Comparison of ENCODE assay signal across 13 cellular contexts in genomic region chr2:47063159-47063930, GRCh38.
A peak's percentile ranks its signal among the peaks of the same experiment; 100 is the strongest.
DNase-seq lines count a peak whose midpoint lies in the region; ATAC-seq, FAIRE-seq and TF ChIP-seq lines count a peak whose summit lies in the region.
"Had no signal": no experiment of that assay in that cellular context is flagged by ENCODE, and none has a peak within 500 bp of the region (broad histone marks: within the 10 kb centered on the region; RNA-seq: fewer than 3 reads in every experiment).

No MANE protein-coding gene starts in this region.

- peak overlapping the region; percentile 82 for H3K27ac Mint-ChIP-seq in Caco-2 (ENCODE audit: unreplicated experiment)
- H3K27ac Mint-ChIP-seq in glutamatergic neuron (ENCODE audit: unreplicated experiment) = peak overlapping the region; percentile 10
- H3K27ac Mint-ChIP-seq: natural killer cell treated with Interleukin-12 subunit alpha and Interleukin-12 subunit beta and Interleukin-15 and Interleukin-18, amount 100 ng/mL, for 72 hours had no signal

- H3K27me3 ChIP-seq in Caco-2 (replicated peaks; ENCODE audit: control insufficient read depth, insufficient read depth, low read length) (no peaks in the 10 kb centered on the region), skeletal muscle satellite cell (ENCODE audit: control insufficient read depth, insufficient read depth, low read length) (no peaks in the 10 kb centered on the region)

- H3K4me3 Mint-ChIP-seq in Caco-2 (ENCODE audit: unreplicated experiment) (no peak overlapping the region), glutamatergic neuron (ENCODE audit: unreplicated experiment) (no peak overlapping the region)
- H3K4me3 Mint-ChIP-seq: CD8-positive, alpha-beta memory T cell; immature natural killer cell; natural killer cell treated with Interleukin-12 subunit alpha and Interleukin-12 subunit beta and Interleukin-15 and Interleukin-18, amount 100 ng/mL, for 72 hours had no signal

- peaks cover 45% of the 10 kb centered on the region for H3K4me1 Mint-ChIP-seq in Caco-2 (ENCODE audit: low read depth, unreplicated experiment)
- peaks cover 13% of the 10 kb centered on the region for H3K4me1 Mint-ChIP-seq in glutamatergic neuron (ENCODE audit: low read depth, unreplicated experiment)

- ATAC-seq in left lobe of liver = no peak
- ATAC-seq: natural killer cell treated with Interleukin-12 subunit alpha and Interleukin-12 subunit beta and Interleukin-15 and Interleukin-18, amount 100 ng/mL, for 72 hours had no signal

- FAIRE-seq in GM19239 (lab: Jason Lieb, UNC) = no peak

- H3K36me3 ChIP-seq in Caco-2 (ENCODE audit: control insufficient read depth, insufficient read depth, low read length) = 0 out of 2 replicates have a peak, but pooled peaks cover 1% of the 10 kb centered on the region
- H3K36me3 ChIP-seq in skeletal muscle satellite cell (ENCODE audit: insufficient read depth, low read length) = peaks cover 24% of the 10 kb centered on the region

- H3K36me3 Mint-ChIP-seq in Caco-2 (ENCODE audit: insufficient read depth, unreplicated experiment) (peaks cover 61% of the 10 kb centered on the region), glutamatergic neuron (ENCODE audit: unreplicated experiment) (peaks cover 3% of the 10 kb centered on the region)

- peak overlapping the region; percentile 9 for H3K4me2 ChIP-seq in skeletal muscle satellite cell (ENCODE audit: low read length)
- H3K4me2 ChIP-seq: KMS-11 had no signal

- no TSS peak for BruUV-seq in Caco-2 (replicated peaks; lab: Mats Ljungman, UMichigan)

- peak overlapping the region; percentile 42 for H3K9ac ChIP-seq in skeletal muscle satellite cell (ENCODE audit: low read depth, low read length)
- H3K9ac ChIP-seq: KMS-11 had no signal

- no peaks in the 10 kb centered on the region for H3K9me3 Mint-ChIP-seq in Caco-2 (ENCODE audit: unreplicated experiment)
- peaks cover 2% of the 10 kb centered on the region for H3K9me3 Mint-ChIP-seq in glutamatergic neuron (ENCODE audit: unreplicated experiment)
- H3K9me3 Mint-ChIP-seq: CD8-positive, alpha-beta memory T cell; immature natural killer cell; natural killer cell treated with Interleukin-12 subunit alpha and Interleukin-12 subunit beta and Interleukin-15 and Interleukin-18, amount 100 ng/mL, for 72 hours had no signal

- H3K9me3 ChIP-seq in Caco-2 (no peaks in the 10 kb centered on the region), skeletal muscle satellite cell (replicated peaks; ENCODE audit: low read length) (no peaks in the 10 kb centered on the region)

- H3K4me1 ChIP-seq in Caco-2 = peaks cover 45% of the 10 kb centered on the region
- peaks cover 66% of the 10 kb centered on the region for H3K4me1 ChIP-seq in skeletal muscle satellite cell (ENCODE audit: control insufficient read depth, insufficient read depth, low read length)

- POLR2A ChIA-PET in Caco-2 (lab: Charles Lee) = no interaction called here

- intact Hi-C loops in Caco-2 (cut with micrococcal nuclease; ENCODE audit: unreplicated experiment) = no loop called here

- H3K27me3 Mint-ChIP-seq in Caco-2 (ENCODE audit: insufficient read depth, unreplicated experiment) = no peaks in the 10 kb centered on the region
- H3K27me3 Mint-ChIP-seq in glutamatergic neuron (ENCODE audit: unreplicated experiment) = peaks cover 7% of the 10 kb centered on the region

- H3K4me3 ChIP-seq in Caco-2 (ENCODE audit: low read depth, low read length) (no peak overlapping the region), skeletal muscle satellite cell (ENCODE audit: low read length) (no peak overlapping the region)

- DNase-seq in Caco-2 (no peak), RPMI7951 (ENCODE audit: low read depth) (peak; percentile 81), glutamatergic neuron (no peak), A172 (ENCODE audit: low spot score) (no peak), GM19239 (ENCODE audit: insufficient read length, low spot score) (no peak), mucosa of gallbladder (ENCODE audit: low spot score) (no peak), left lobe of liver (ENCODE audit: low spot score) (no peak)
- DNase-seq: CD8-positive, alpha-beta memory T cell; immature natural killer cell; NCI-H187 treated with DMSO at 0.1 percent for 48 hours had no signal

- no peak for TF ChIP-seq CTCF in Caco-2 (IDR thresholded peaks at IDR 0.05; ENCODE audit: insufficient read depth in 1 of 2, low read depth in 1 of 2, low read length in 1 of 2, severe bottlenecking in 1 of 2, unreplicated experiment in 1 of 2)
- no peak for TF ChIP-seq CTCF in glutamatergic neuron (IDR thresholded peaks at IDR 0.05; ENCODE audit: partially characterized antibody, unreplicated experiment)

- CTCF ChIA-PET in Caco-2 (lab: Charles Lee) = no interaction called here
